16 cellular contexts compared by ENCODE assay signal in the genomic region with DNA sequence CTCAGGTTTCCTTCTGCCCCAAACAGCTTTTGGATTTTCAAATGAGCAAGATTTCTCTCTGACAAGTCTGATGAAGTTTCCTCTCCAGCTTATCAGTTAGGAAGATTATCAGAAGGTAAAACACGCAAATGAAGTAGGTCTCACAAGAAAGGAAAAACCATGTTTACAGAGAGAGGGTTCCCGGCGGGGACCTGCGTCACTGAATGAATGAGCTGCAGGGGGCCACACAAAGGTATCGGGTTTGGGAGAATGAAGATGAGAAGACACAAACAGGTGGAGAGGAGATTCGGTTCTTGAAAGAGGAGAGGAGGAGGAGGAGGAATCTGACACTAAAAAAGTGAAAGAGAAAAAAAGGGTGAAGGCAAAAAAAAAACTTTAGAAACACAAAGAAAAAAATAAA.
"Had no signal": no experiment of that assay in that cellular context is flagged by ENCODE, and none has a peak within 500 bp of the region (broad histone marks: within the 10 kb centered on the region; RNA-seq: fewer than 3 reads in every experiment).

No MANE protein-coding gene starts in this region.

- H3K27ac ChIP-seq: ascending aorta, gastroesophageal sphincter, right atrium auricular region, skin epidermis, tibial artery had no signal

- H3K27me3 ChIP-seq: ascending aorta, gastroesophageal sphincter, right atrium auricular region, tibial artery had no signal

- H3K4me3 ChIP-seq: ascending aorta, gastroesophageal sphincter, right atrium auricular region, skin epidermis, tibial artery had no signal

- ATAC-seq: gastroesophageal sphincter, left ventricle myocardium superior, natural killer cell had no signal

- DNase-seq: activated CD4-positive, alpha-beta T cell treated with anti-CD3 and anti-CD28 coated beads for 1 hour; activated CD4-positive, alpha-beta T cell treated with anti-CD3 and anti-CD28 coated beads, Interleukin-2, amount 50 U/mL, for 4 hours; activated naive CD4-positive, alpha-beta T cell treated with anti-CD3 and anti-CD28 coated beads, Interleukin-2, amount 10 ng/mL, durations not matched to agents 7 days and 5 days; activated T-cell treated with anti-CD3 and anti-CD28 coated beads for 4 hours; hippocampal formation; kidney glomerular epithelial cell; left ventricle myocardium superior; natural killer cell; stimulated activated CD4-positive, alpha-beta T cell treated with anti-CD3 and anti-CD28 coated beads, Interleukin-15, amount 100 ng/mL, for 24 hours; stimulated activated CD4-positive, alpha-beta T cell treated with anti-CD3 and anti-CD28 coated beads, Interleukin-4, amount 100 ng/mL, for 24 hours; stimulated activated naive CD4-positive, alpha-beta T cell; tibial artery had no signal

- H3K36me3 ChIP-seq: ascending aorta, right atrium auricular region, tibial artery had no signal

- H3K9me3 ChIP-seq: ascending aorta, gastroesophageal sphincter, right atrium auricular region, tibial artery had no signal
